ENCODE assay signal across 13 cellular contexts in the genomic region with DNA sequence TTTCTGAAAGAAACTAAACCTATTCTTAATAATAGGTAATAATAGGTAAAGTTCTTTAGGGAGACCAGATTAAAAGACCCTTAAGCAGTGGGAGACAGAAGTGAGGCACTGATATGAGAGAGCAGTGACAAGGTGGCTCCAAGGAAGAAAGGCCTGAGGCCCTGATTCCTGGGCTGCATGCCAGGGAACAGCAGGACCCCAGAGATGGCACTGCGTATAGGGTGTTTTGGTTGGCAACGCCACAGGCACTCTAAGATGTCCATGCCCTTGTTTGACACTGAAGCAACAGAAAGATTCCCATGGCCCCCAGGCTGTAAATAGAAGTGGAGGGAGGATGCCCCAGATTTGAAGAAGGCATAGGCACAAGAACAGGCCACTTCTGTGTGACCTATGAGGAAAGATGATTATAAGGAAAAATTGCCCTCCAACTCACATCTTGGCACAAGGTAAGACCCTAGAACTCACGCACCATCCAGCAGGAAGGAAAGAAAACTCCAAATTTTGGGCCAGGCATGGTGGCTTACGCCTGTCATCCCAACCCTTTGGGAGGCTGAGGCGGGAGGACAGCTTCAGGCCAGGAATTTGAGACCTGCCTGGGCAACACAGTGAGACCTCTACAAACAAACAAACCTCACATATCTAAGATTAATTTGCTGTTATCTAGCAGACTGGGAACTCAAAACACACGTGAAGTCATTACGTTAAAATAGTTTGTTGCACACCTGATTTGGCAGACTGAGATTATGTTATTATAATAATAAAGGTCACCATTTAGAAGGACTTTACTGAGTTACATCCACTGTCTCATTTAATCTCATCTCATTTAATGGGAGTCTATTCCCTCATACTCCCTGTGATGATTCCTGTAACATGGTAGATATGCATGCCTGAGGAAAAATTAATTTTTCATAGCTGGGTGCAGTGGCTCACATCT. TPM values are rescaled to one million over a fixed set of nuclear protein-coding genes. Genes with fewer than 3 reads are reported as not detected.
DNase-seq lines count a peak whose midpoint lies in the region.
"Had no signal": no experiment of that assay in that cellular context is flagged by ENCODE, and none has a peak within 500 bp of the region (broad histone marks: within the 10 kb centered on the region; RNA-seq: fewer than 3 reads in every experiment).

No MANE protein-coding gene starts in this region.

- no peak overlapping the region for H3K27ac ChIP-seq in effector memory CD4-positive, alpha-beta T cell (ENCODE audit: insufficient read depth, low read length, poor library complexity, severe bottlenecking)
- H3K27ac ChIP-seq: psoas muscle had no signal

- H3K9me3 ChIP-seq in MG63 = 0 out of 2 replicates have a peak, but pooled peaks cover 3% of the 10 kb centered on the region
- H3K9me3 ChIP-seq in effector memory CD4-positive, alpha-beta T cell (ENCODE audit: control insufficient read depth, low read length) = no peaks in the 10 kb centered on the region
- H3K9me3 ChIP-seq: psoas muscle had no signal

- no peak overlapping the region for H3K4me3 ChIP-seq in MG63
- H3K4me3 ChIP-seq in effector memory CD4-positive, alpha-beta T cell (ENCODE audit: insufficient read depth, low read depth, low read length, poor library complexity, severe bottlenecking) = no peak overlapping the region
- H3K4me3 ChIP-seq: psoas muscle had no signal

- no peaks in the 10 kb centered on the region for H3K27me3 ChIP-seq in MG63
- H3K27me3 ChIP-seq in effector memory CD4-positive, alpha-beta T cell (replicated peaks; ENCODE audit: control insufficient read depth, insufficient read depth, low read length, poor library complexity, severe bottlenecking) = no peaks in the 10 kb centered on the region

- H3K4me1 ChIP-seq in effector memory CD4-positive, alpha-beta T cell (ENCODE audit: control insufficient read depth, insufficient read depth, low read length, poor library complexity, severe bottlenecking) = no peaks in the 10 kb centered on the region
- H3K4me1 ChIP-seq: psoas muscle had no signal

- no peaks in the 10 kb centered on the region for H3K36me3 ChIP-seq in MG63
- H3K36me3 ChIP-seq in effector memory CD4-positive, alpha-beta T cell (ENCODE audit: control insufficient read depth, insufficient read depth, low read length) = no peaks in the 10 kb centered on the region

- DNase-seq in D341Med (ENCODE audit: low spot score) (peak; percentile 53), MG63 (peak; percentile 32), NCI-H2227 treated with DMSO at 0.1 percent for 48 hours (lab: John Stamatoyannopoulos, UW) (peak; percentile 62), astrocyte of the hippocampus (ENCODE audit: low read depth, low spot score) (peak; percentile 26), NCI-H1048 (lab: John Stamatoyannopoulos, UW) (no peak), NCI-H1436 (lab: John Stamatoyannopoulos, UW) (no peak)
- DNase-seq in stimulated activated CD4-positive, alpha-beta T cell treated with anti-CD3 and anti-CD28 coated beads, Interleukin-4, amount 100 ng/mL, for 24 hours = no peak
- no peak for DNase-seq in effector memory CD4-positive, alpha-beta T cell
- DNase-seq: activated CD4-positive, alpha-beta T cell treated with anti-CD3 and anti-CD28 coated beads, Interleukin-2, amount 50 U/mL, for 4 hours; activated T-cell treated with anti-CD3 and anti-CD28 coated beads, Interleukin-2, amount 50 U/mL, for 48 hours; HFFc6; naive thymus-derived CD4-positive, alpha-beta T cell; psoas muscle had no signal

RNA-seq across cellular contexts. Expression of gene BLM, which starts 10.5 kb away (rescaled TPM):
- 11.3 and 26.4 TPM in 2 replicates for total RNA-seq in MG63 (2014; rRNA removed; shearing (Covaris generic); ENCODE audit: low replicate concordance)

Comparison
In these comparisons a context has a peak if more than half of its experiments do, and no peak if none do; other contexts are left out.
1. DNase-seq: peak in D341Med (single experiment), MG63 (single experiment), NCI-H2227 treated with DMSO at 0.1 percent for 48 hours (single experiment) and astrocyte of the hippocampus (single experiment); none in stimulated activated CD4-positive, alpha-beta T cell treated with anti-CD3 and anti-CD28 coated beads, Interleukin-4, amount 100 ng/mL, for 24 hours (single experiment), NCI-H1048 (single experiment), effector memory CD4-positive, alpha-beta T cell (0 of 3) and NCI-H1436 (single experiment).